In genomic region chr16:28950648-28951409, GRCh38 we compare ENCODE assay signal across 8 cellular contexts. TPM values are rescaled to one million over a fixed set of nuclear protein-coding genes. Genes with fewer than 3 reads are reported as not detected.
DNase-seq lines count a peak whose midpoint lies in the region; ATAC-seq lines count a peak whose summit lies in the region.

Gene NFATC2IP, plus strand, starts transcription at chr16:28950937. Its CDS starts 75 bp downstream, at chr16:28951012.

- peak within 1 kb of the TSS; percentile 89 to 91 for H3K27ac Mint-ChIP-seq in effector memory CD8-positive, alpha-beta T cell

- H3K4me3 Mint-ChIP-seq in effector memory CD8-positive, alpha-beta T cell: peak within 1 kb of the TSS; percentile 93 to 98

- DNase-seq in COLO668 (lab: John Stamatoyannopoulos, UW; ENCODE audit: unreplicated experiment): peak; percentile 98
- peak; percentile 100 for DNase-seq in HT1080 (ENCODE audit: low read depth)
- peak; percentile 99 for DNase-seq in NOMO-1 treated with DMSO at 0.1 percent for 48 hours (lab: John Stamatoyannopoulos, UW; ENCODE audit: unreplicated experiment)
- DNase-seq in activated CD8-positive, alpha-beta memory T cell treated with anti-CD3 and anti-CD28 coated beads for 4 hours (ENCODE audit: low read depth in 2 of 2): peak; percentile 99
- DNase-seq in effector memory CD8-positive, alpha-beta T cell: peak; percentile 99 to 100 (median 99)
- peak; percentile 100 for DNase-seq in medulla oblongata (ENCODE audit: extremely low spot score)
- peak; percentile 100 for DNase-seq in stimulated activated CD8-positive, alpha-beta memory T cell treated with anti-CD3 and anti-CD28 coated beads, Interleukin-12 subunit alpha, Interleukin-12 subunit beta, amount 100 ng/mL, for 1 hour (ENCODE audit: low read depth)

- ATAC-seq in GM21360 (IDR thresholded peaks at IDR 0.05; ENCODE audit: unreplicated experiment): peak; percentile 88
- peak; percentile 93 for ATAC-seq in effector memory CD8-positive, alpha-beta T cell (replicated peaks)

- peaks cover 35% of the 10 kb centered on the region for H3K36me3 Mint-ChIP-seq in effector memory CD8-positive, alpha-beta T cell (ENCODE audit: insufficient read depth)

- H3K27me3 Mint-ChIP-seq in effector memory CD8-positive, alpha-beta T cell: no peaks in the 10 kb centered on the region

- peaks cover 15 to 33% of the 10 kb centered on the region in 2 donors for H3K4me1 Mint-ChIP-seq in effector memory CD8-positive, alpha-beta T cell (ENCODE audit: low read depth in 2 of 2)

- H3K9me3 Mint-ChIP-seq in effector memory CD8-positive, alpha-beta T cell: no peaks in the 10 kb centered on the region

RNA-seq across cellular contexts. Expression of gene NFATC2IP, which starts in this region (rescaled TPM):
- total RNA-seq in HT1080 (2014; rRNA removed; shearing (Covaris generic)): 30.4 and 33.2 TPM in 2 replicates
- 26.0 and 26.2 TPM in 2 replicates for polyA plus RNA-seq in HT1080 (2015; cell fraction: cytosol; rRNA removed)
- 177 and 185 TPM in 2 replicates for polyA plus RNA-seq in HT1080 (2015; cell fraction: nucleus; rRNA removed)

Comparison
In these comparisons a context has a peak if more than half of its experiments do, and no peak if none do; other contexts are left out.
1. Peak in every context shown above with its lines: DNase-seq and ATAC-seq.